In genomic region chr12:106301241-106301610, GRCh38 we compare ENCODE assay signal across 2 cellular contexts.
TF ChIP-seq lines count a peak whose summit lies in the region.

No MANE protein-coding gene starts in this region.

TF ChIP-seq in SK-N-SH, 30 proteins besides CTCF, POLR2A, EP300 and RAD21 (continued from another document):
- TF ChIP-seq REST (IDR thresholded peaks at IDR 0.05; ENCODE audit: low read depth, low read length), result no peak
- no peak for TF ChIP-seq JUND (IDR thresholded peaks at IDR 0.05)
- TF ChIP-seq RFX5 (IDR thresholded peaks at IDR 0.05; ENCODE audit: low read length), result no peak

TF ChIP-seq in SK-N-SH treated with all-trans-retinoic acid at 6 μM for 48 hours, 23 proteins besides CTCF, POLR2A, EP300 and RAD21 (continued from another document):
- TF ChIP-seq POU6F1 (CRISPR knock-in tag; IDR thresholded peaks at IDR 0.05; ENCODE audit: borderline replicate concordance, low read depth), result no peak
- TF ChIP-seq ISL1 (CRISPR knock-in tag; IDR thresholded peaks at IDR 0.05), result no peak
- TF ChIP-seq PPARA (CRISPR knock-in tag; IDR thresholded peaks at IDR 0.05; ENCODE audit: borderline replicate concordance), result no peak
- TF ChIP-seq OSR1 (CRISPR knock-in tag; IDR thresholded peaks at IDR 0.05), result no peak
- TF ChIP-seq ARNTL (CRISPR knock-in tag; IDR thresholded peaks at IDR 0.05; ENCODE audit: borderline replicate concordance, low read depth), result no peak
- no peak for TF ChIP-seq CREB5 (CRISPR knock-in tag; IDR thresholded peaks at IDR 0.05; ENCODE audit: low read depth)
- TF ChIP-seq ZFP3 (CRISPR knock-in tag; IDR thresholded peaks at IDR 0.05), result no peak
- TF ChIP-seq ZFP30 (CRISPR knock-in tag; IDR thresholded peaks at IDR 0.05), result no peak
- TF ChIP-seq SNAI2 (CRISPR knock-in tag; IDR thresholded peaks at IDR 0.05), result no peak
- no peak for TF ChIP-seq RARB (CRISPR knock-in tag; IDR thresholded peaks at IDR 0.05)
- no peak for TF ChIP-seq TCF4 (CRISPR knock-in tag; IDR thresholded peaks at IDR 0.05; ENCODE audit: borderline replicate concordance)
